In genomic region chr1:37509181-37509580, GRCh38 we compare ENCODE assay signal across 8 cellular contexts. TPM values are rescaled to one million over a fixed set of nuclear protein-coding genes. Genes with fewer than 3 reads are reported as not detected.
DNase-seq lines count a peak whose midpoint lies in the region; ATAC-seq, FAIRE-seq and TF ChIP-seq lines count a peak whose summit lies in the region.

No MANE protein-coding gene starts in this region.

- CTCF ChIA-PET in CD4-positive, alpha-beta memory T cell (lab: Charles Lee; ENCODE audit: partially characterized antibody) = interaction anchor here (0.9 to 2.2 kb wide), 6 partner anchors 19 to 173 kb away, joined by 3 to 6 read pairs (median 4); no protein-coding TSS in a partner anchor
- CTCF ChIA-PET in HCT116 (lab: Charles Lee) = interaction anchor here (1.4 kb wide), 1 partner anchor 14 kb away, joined by 9 read pairs; no protein-coding TSS in a partner anchor
- CTCF ChIA-PET in SK-N-SH (lab: Yijun Ruan, JAX) = interaction anchor here (1.0 to 3.9 kb wide), 9 partner anchors 8 to 55 kb away, joined by 3 to 24 read pairs (median 4); no protein-coding TSS in a partner anchor

- no peak for TF ChIP-seq RAD21 in HCT116 (IDR thresholded peaks at IDR 0.05; ENCODE audit: low read depth)
- TF ChIP-seq RAD21 in SK-N-SH (IDR thresholded peaks at IDR 0.05; ENCODE audit: low read length) = no peak

- WGBS in SK-N-SH (ENCODE audit: low lambda C conversion rate) = 88% methylated on average over 4 of the region's 4 CpGs
- 85% methylated on average over 4 of the region's 4 CpGs for WGBS in hepatocyte (ENCODE audit: low lambda C conversion rate, missing lambda C conversion rate)

- no peaks in the 10 kb centered on the region for H3K27me3 Mint-ChIP-seq in CD4-positive, alpha-beta memory T cell

- no TSS peak for BruUV-seq in HCT116 (replicated peaks; lab: Mats Ljungman, UMichigan)

- intact Hi-C loops in CD4-positive, alpha-beta memory T cell (cut with micrococcal nuclease) = no loop called here
- intact Hi-C loops in HCT116 (cut with micrococcal nuclease) (no loop called here), kidney (cut with DNase I) (no loop called here), dorsolateral prefrontal cortex (cut with DNase I) (no loop called here)

- no peak overlapping the region for H3K9ac ChIP-seq in HCT116 (ENCODE audit: low read length)
- no peak overlapping the region for H3K9ac ChIP-seq in SK-N-SH
- H3K9ac ChIP-seq in kidney (ENCODE audit: low read length in 2 of 2) = no peak overlapping the region

- H3K79me2 ChIP-seq in HCT116 (ENCODE audit: insufficient read depth, low read length) (peaks cover 23% of the 10 kb centered on the region), SK-N-SH (ENCODE audit: insufficient read depth) (peaks cover 66% of the 10 kb centered on the region), hepatocyte (peaks cover 33% of the 10 kb centered on the region)

- H3K27me3 ChIP-seq in CD4-positive, alpha-beta memory T cell (ENCODE audit: insufficient read depth, low read length) = no peaks in the 10 kb centered on the region
- H3K27me3 ChIP-seq in HCT116 (ENCODE audit: insufficient read depth, low read length) (no peaks in the 10 kb centered on the region), SK-N-SH (ENCODE audit: insufficient read depth) (no peaks in the 10 kb centered on the region), hepatocyte (no peaks in the 10 kb centered on the region), dorsolateral prefrontal cortex (no peaks in the 10 kb centered on the region)

- peaks cover 0 to 4% (median 0%) of the 10 kb centered on the region in 8 donors for H3K9me3 Mint-ChIP-seq in CD4-positive, alpha-beta memory T cell

- peaks cover 30% of the 10 kb centered on the region for H3K36me3 ChIP-seq in CD4-positive, alpha-beta memory T cell (ENCODE audit: insufficient read depth, low read length)
- H3K36me3 ChIP-seq in HCT116 (ENCODE audit: control insufficient read depth in 1 of 2, insufficient read depth in 2 of 2, low read length in 2 of 2) = peaks cover 24 to 28% of the 10 kb centered on the region in 2 experiments
- peaks cover 24 to 57% of the 10 kb centered on the region in 2 experiments for H3K36me3 ChIP-seq in SK-N-SH (replicated peaks in 1 of 2; ENCODE audit: control insufficient read depth in 1 of 2, insufficient read depth in 2 of 2, low read length in 1 of 2)
- no peaks in the 10 kb centered on the region for H3K36me3 ChIP-seq in hepatocyte (replicated peaks; ENCODE audit: insufficient read depth, low read depth)
- H3K36me3 ChIP-seq in kidney (ENCODE audit: control insufficient read depth in 1 of 2, insufficient read depth in 2 of 2, low read length in 2 of 2) = peaks cover 5 to 11% of the 10 kb centered on the region in 2 donors

- no peak for DNase-seq in CD4-positive, alpha-beta memory T cell
- DNase-seq in HCT116 (ENCODE audit: low read depth, low spot score) (no peak), SK-N-SH (peak; percentile 15), hepatocyte (ENCODE audit: low spot score) (no peak), kidney (no peak), dorsolateral prefrontal cortex (no peak)

- H3F3A ChIP-seq in SK-N-SH (replicated peaks; ENCODE audit: insufficient read depth) = peaks cover 6% of the 10 kb centered on the region

- H2AFZ ChIP-seq in HCT116 (ENCODE audit: low read depth, low read length, poor library complexity, severe bottlenecking) (no peak overlapping the region), SK-N-SH (ENCODE audit: low read depth) (no peak overlapping the region), hepatocyte (no peak overlapping the region)

- no peak for FAIRE-seq in kidney (lab: Jason Lieb, UNC)

- no peaks in the 10 kb centered on the region for H3K9me2 ChIP-seq in HCT116 (ENCODE audit: insufficient read depth)
- H3K9me2 ChIP-seq in SK-N-SH = no peaks in the 10 kb centered on the region
- no peaks in the 10 kb centered on the region for H3K9me2 ChIP-seq in hepatocyte (replicated peaks; ENCODE audit: insufficient read depth)

- H3K9me3 ChIP-seq in CD4-positive, alpha-beta memory T cell (ENCODE audit: control insufficient read depth in 1 of 2, low read length in 2 of 2) = no peaks in the 10 kb centered on the region
- H3K9me3 ChIP-seq in HCT116 (ENCODE audit: control insufficient read depth in 1 of 2, insufficient read depth in 1 of 2, low read depth in 1 of 2, low read length in 2 of 2) (no peaks in the 10 kb centered on the region), SK-N-SH (no peaks in the 10 kb centered on the region), hepatocyte (ENCODE audit: low read depth) (no peaks in the 10 kb centered on the region), kidney (ENCODE audit: control insufficient read depth in 1 of 2, low read length in 2 of 2) (no peaks in the 10 kb centered on the region)

- no peak overlapping the region for H3K4me2 ChIP-seq in HCT116 (ENCODE audit: low read length)
- H3K4me2 ChIP-seq in SK-N-SH = no peak overlapping the region
- H3K4me2 ChIP-seq in hepatocyte = no peak overlapping the region

- no peak for TF ChIP-seq EP300 in SK-N-SH (IDR thresholded peaks at IDR 0.05; ENCODE audit: borderline replicate concordance in 1 of 2, low read depth in 1 of 2, low read length in 1 of 2)

- peaks cover 31 to 47% (median 35%) of the 10 kb centered on the region in 4 donors for H3K4me1 Mint-ChIP-seq in CD4-positive, alpha-beta memory T cell

- TF ChIP-seq CTCF in HCT116 (IDR thresholded peaks at IDR 0.05 in 2 of 3, conservative IDR thresholded peaks at IDR 0.05 in 1 of 3; ENCODE audit: borderline replicate concordance in 1 of 3, insufficient read depth in 1 of 3, low read depth in 2 of 3, low read length in 2 of 3) (peak in 2 of 3 experiments; percentile 27 to 39; a peak in 3 of 6 replicates), SK-N-SH (IDR thresholded peaks at IDR 0.05) (peak; percentile 49), hepatocyte (IDR thresholded peaks at IDR 0.05; ENCODE audit: poor library complexity) (peak; percentile 12), kidney (IDR thresholded peaks at IDR 0.05; ENCODE audit: borderline replicate concordance, extremely low read depth, insufficient read depth) (no peak), dorsolateral prefrontal cortex (IDR thresholded peaks at IDR 0.05 in 54 of 56, conservative IDR thresholded peaks at IDR 0.05 in 2 of 56; ENCODE audit: low read depth in 1 of 56, partially characterized antibody in 56 of 56) (no peak)

- no peak for TF ChIP-seq POLR2A in HCT116 (IDR thresholded peaks at IDR 0.05; ENCODE audit: borderline replicate concordance, extremely low read depth, insufficient read depth, insufficient read length)

- RAD21 ChIA-PET in HCT116 (lab: Charles Lee; ENCODE audit: low non-redundant PET in 1 of 2, low total read pairs in 2 of 2, uncharacterized antibody in 2 of 2, unreplicated experiment in 2 of 2) = interaction anchor here in 1 of 2 experiments (0.5 kb wide), 1 partner anchor 332 kb away, joined by 3 read pairs; no protein-coding TSS in a partner anchor

- H3K4me3 Mint-ChIP-seq in CD4-positive, alpha-beta memory T cell = no peak overlapping the region

- no peak overlapping the region for H3K27ac ChIP-seq in CD4-positive, alpha-beta memory T cell (ENCODE audit: low read depth, low read length)
- no peak overlapping the region for H3K27ac ChIP-seq in HCT116 (ENCODE audit: low read depth, low read length)
- H3K27ac ChIP-seq in SK-N-SH (ENCODE audit: low read depth in 2 of 2, low read length in 1 of 2) = no peak overlapping the region
- no peak overlapping the region for H3K27ac ChIP-seq in hepatocyte
- no peak overlapping the region for H3K27ac ChIP-seq in kidney (ENCODE audit: low read depth in 2 of 2, low read length in 2 of 2)
- H3K27ac ChIP-seq in dorsolateral prefrontal cortex = no peak overlapping the region

- H3K4me3 ChIP-seq in CD4-positive, alpha-beta memory T cell (ENCODE audit: low read length in 2 of 2) = no peak overlapping the region
- H3K4me3 ChIP-seq in HCT116 (replicated peaks in 1 of 2; ENCODE audit: low read depth in 1 of 2, low read length in 2 of 2) (no peak overlapping the region), SK-N-SH (ENCODE audit: low read depth in 2 of 2, low read length in 1 of 2) (no peak overlapping the region), hepatocyte (no peak overlapping the region), kidney (ENCODE audit: low read length in 2 of 2) (no peak overlapping the region), dorsolateral prefrontal cortex (no peak overlapping the region)

- ATAC-seq in HCT116 = peak; percentile 65
- ATAC-seq in GM21360 (IDR thresholded peaks at IDR 0.05; ENCODE audit: unreplicated experiment) = no peak
- no peak for ATAC-seq in HG03432 (IDR thresholded peaks at IDR 0.05; ENCODE audit: unreplicated experiment)

- H4K20me1 ChIP-seq in HCT116 (ENCODE audit: insufficient read depth) (no peaks in the 10 kb centered on the region), SK-N-SH (ENCODE audit: insufficient read depth) (peaks cover 7% of the 10 kb centered on the region; the same call in 1 of the 2 replicates), hepatocyte (ENCODE audit: insufficient read depth, poor library complexity, severe bottlenecking) (peaks cover 8% of the 10 kb centered on the region)

- peak overlapping the region in 5 of 7 donors; percentile 1 to 86 (median 24) for H3K27ac Mint-ChIP-seq in CD4-positive, alpha-beta memory T cell

- peaks cover 39 to 52% of the 10 kb centered on the region in 2 donors for H3K36me3 Mint-ChIP-seq in CD4-positive, alpha-beta memory T cell

- peaks cover 26% of the 10 kb centered on the region for H3K4me1 ChIP-seq in CD4-positive, alpha-beta memory T cell (ENCODE audit: insufficient read depth, low read length)
- peaks cover 8 to 9% of the 10 kb centered on the region in 2 experiments; a peak in 3 of 4 replicates for H3K4me1 ChIP-seq in HCT116 (ENCODE audit: control insufficient read depth in 1 of 2, insufficient read depth in 2 of 2, low read length in 2 of 2)
- peaks cover 0 to 7% of the 10 kb centered on the region in 2 experiments; a peak in 1 of 4 replicates for H3K4me1 ChIP-seq in SK-N-SH (ENCODE audit: control insufficient read depth in 1 of 2, insufficient read depth in 2 of 2, low read depth in 1 of 2, low read length in 1 of 2)
- H3K4me1 ChIP-seq in hepatocyte (ENCODE audit: insufficient read depth) = peaks cover 6% of the 10 kb centered on the region
- H3K4me1 ChIP-seq in kidney (ENCODE audit: control insufficient read depth in 1 of 2, insufficient read depth in 1 of 2, low read depth in 1 of 2, low read length in 2 of 2) = peaks cover 7% of the 10 kb centered on the region in 2 donors

- POLR2A ChIA-PET in CD4-positive, alpha-beta memory T cell (lab: Charles Lee; ENCODE audit: partially characterized antibody) = interaction anchor here (0.9 to 1.2 kb wide), 2 partner anchors 31 to 34 kb away, joined by 3 to 4 read pairs; no protein-coding TSS in a partner anchor
- POLR2A ChIA-PET in HCT116 (lab: Charles Lee) (no interaction called here), SK-N-SH (lab: Yijun Ruan, JAX) (no interaction called here)

RNA-seq across cellular contexts. Expression of gene MEAF6, which starts 5.4 kb away (rescaled TPM):
- 10 to 100 TPM; 97.9 to 98.2 TPM for total RNA-seq in CD4-positive, alpha-beta memory T cell
- polyA plus RNA-seq in CD4-positive, alpha-beta memory T cell = 100 to 1,000 TPM; 132 to 221 TPM
- total RNA-seq in HCT116 (2021; ENCODE audit: unreplicated experiment) = 50.3 TPM
- polyA plus RNA-seq in HCT116 (2012) = 19.8 and 29.1 TPM in 2 replicates
- polyA plus RNA-seq in SK-N-SH (2012; rRNA removed) = 47.2 and 60.5 TPM in 2 replicates
- 69.0 and 74.2 TPM in 2 replicates for polyA plus RNA-seq in SK-N-SH (2012; cell fraction: cytosol; rRNA removed)
- polyA plus RNA-seq in SK-N-SH (2012; cell fraction: nucleus; rRNA removed) = 25.1 and 39.1 TPM in 2 replicates
- total RNA-seq in hepatocyte = 74.7 TPM in 2 replicates
- 46.5 and 62.8 TPM in 2 replicates for polyA plus RNA-seq in hepatocyte
- 65.8 TPM for total RNA-seq in kidney
- 45.7 TPM for polyA plus RNA-seq in kidney (ENCODE audit: insufficient read depth, low read depth, low replicate concordance)
- 100 to 1,000 TPM in 57 of 120 experiments, 10 to 100 TPM in 63; 44.2 to 132 (median 98.7) TPM for total RNA-seq in dorsolateral prefrontal cortex

RNA-seq across cellular contexts. Expression of gene ZC3H12A, which starts 34.8 kb away (rescaled TPM):
- total RNA-seq in CD4-positive, alpha-beta memory T cell = 10 to 100 TPM; 54.6 to 60.7 TPM
- polyA plus RNA-seq in CD4-positive, alpha-beta memory T cell = 10 to 100 TPM; 10.6 to 19.9 TPM
- total RNA-seq in HCT116 (2021; ENCODE audit: unreplicated experiment) (10.6 TPM), hepatocyte (30.8 and 30.9 TPM in 2 replicates), kidney (21.1 TPM), dorsolateral prefrontal cortex (1 to 10 TPM in 96 of 120 experiments, under 1 TPM in 24; 0.46 to 7.2 (median 1.7) TPM)
- polyA plus RNA-seq in HCT116 (2012) = 12.3 and 13.1 TPM in 2 replicates
- polyA plus RNA-seq in SK-N-SH (2012; rRNA removed) (7.4 and 8.9 TPM in 2 replicates), hepatocyte (46.2 and 54.9 TPM in 2 replicates), kidney (ENCODE audit: insufficient read depth, low read depth, low replicate concordance) (3.8 TPM)
- polyA plus RNA-seq in SK-N-SH (2012; cell fraction: cytosol; rRNA removed) = 3.4 and 4.3 TPM in 2 replicates
- 24.6 and 24.8 TPM in 2 replicates for polyA plus RNA-seq in SK-N-SH (2012; cell fraction: nucleus; rRNA removed)

RNA-seq across cellular contexts. Expression of gene SNIP1, which starts 44.9 kb away (rescaled TPM):
- total RNA-seq in CD4-positive, alpha-beta memory T cell = 10 to 100 TPM; 29.8 to 30.2 TPM
- polyA plus RNA-seq in CD4-positive, alpha-beta memory T cell = 1 to 10 TPM; 2.1 to 7.1 TPM
- total RNA-seq in HCT116 (2021; ENCODE audit: unreplicated experiment) (18.8 TPM), hepatocyte (10.5 and 10.9 TPM in 2 replicates), kidney (20.1 TPM), dorsolateral prefrontal cortex (10 to 100 TPM in 118 of 120 experiments, 1 to 10 TPM in 2; 8.4 to 24.4 (median 16.7) TPM)
- 6.0 and 6.1 TPM in 2 replicates for polyA plus RNA-seq in HCT116 (2012)
- polyA plus RNA-seq in SK-N-SH (2012; rRNA removed) (8.4 and 10.2 TPM in 2 replicates), hepatocyte (6.5 and 8.0 TPM in 2 replicates), kidney (ENCODE audit: insufficient read depth, low read depth, low replicate concordance) (3.9 TPM)
- 7.8 and 8.2 TPM in 2 replicates for polyA plus RNA-seq in SK-N-SH (2012; cell fraction: cytosol; rRNA removed)
- 17.1 and 23.1 TPM in 2 replicates for polyA plus RNA-seq in SK-N-SH (2012; cell fraction: nucleus; rRNA removed)

RNA-seq across cellular contexts. Expression of gene DNALI1, which starts 47.6 kb away (rescaled TPM):
- under 1 TPM in 1 of 2 experiments, not detected in 1; 0.25 TPM for total RNA-seq in CD4-positive, alpha-beta memory T cell
- polyA plus RNA-seq in CD4-positive, alpha-beta memory T cell = under 1 TPM in 1 of 2 donors, not detected in 1; 0.69 TPM
- total RNA-seq in HCT116 (2021; ENCODE audit: unreplicated experiment) = 0.64 TPM
- 0.39 and 0.55 TPM in 2 replicates for polyA plus RNA-seq in HCT116 (2012)
- polyA plus RNA-seq in SK-N-SH (2012; rRNA removed) = 16.5 and 17.4 TPM in 2 replicates
- 10.6 and 16.6 TPM in 2 replicates for polyA plus RNA-seq in SK-N-SH (2012; cell fraction: cytosol; rRNA removed)
- polyA plus RNA-seq in SK-N-SH (2012; cell fraction: nucleus; rRNA removed) = 53.6 and 54.0 TPM in 2 replicates
- 11.5 TPM in 2 replicates for total RNA-seq in hepatocyte
- polyA plus RNA-seq in hepatocyte = 33.1 and 38.8 TPM in 2 replicates
- total RNA-seq in kidney = 34.8 TPM
- polyA plus RNA-seq in kidney (ENCODE audit: insufficient read depth, low read depth, low replicate concordance) = 46.4 TPM
- total RNA-seq in dorsolateral prefrontal cortex = 10 to 100 TPM in 116 of 120 experiments, 1 to 10 TPM in 4; 8.9 to 29.1 (median 17.0) TPM

Comparison
In these comparisons a context has a peak if more than half of its experiments do, and no peak if none do; other contexts are left out.
1. CTCF ChIP-seq: peak in HCT116 (2 of 3), SK-N-SH (single experiment) and hepatocyte (single experiment); none in kidney (single experiment) and dorsolateral prefrontal cortex (0 of 56).